Comparison of ENCODE assay signal across 8 cellular contexts in genomic region chr17:72976971-72977767, GRCh38.
DNase-seq lines count a peak whose midpoint lies in the region; ATAC-seq and TF ChIP-seq lines count a peak whose summit lies in the region.

No MANE protein-coding gene starts in this region.

- H3K4me1 ChIP-seq in thyroid gland = peaks cover 13 to 17% of the 10 kb centered on the region in 2 donors

- peak; percentile 87 for ATAC-seq in left lobe of liver

- H3K4me3 ChIP-seq in brain microvascular endothelial cell (ENCODE audit: low read depth, low read length) (no peak overlapping the region), thyroid gland (replicated peaks in 1 of 3) (no peak overlapping the region)

- no peak for TF ChIP-seq POLR2A in thyroid gland (IDR thresholded peaks at IDR 0.05)

- no peaks in the 10 kb centered on the region for H3K36me3 ChIP-seq in brain microvascular endothelial cell (replicated peaks)
- no peaks in the 10 kb centered on the region for H3K36me3 ChIP-seq in thyroid gland

- no peak for TF ChIP-seq CTCF in brain microvascular endothelial cell (IDR thresholded peaks at IDR 0.05; ENCODE audit: low read depth, low read length, missing control alignments)
- TF ChIP-seq CTCF in thyroid gland (IDR thresholded peaks at IDR 0.05) = no peak

- in situ Hi-C loops in brain microvascular endothelial cell (cut with HindIII; ENCODE audit: low pct_ligation_motif_present, low sequenced_read_pairs) = loop anchor here (25.0 kb wide), 1 partner anchor 210 kb away; the partner anchor contains the start of gene COG1

- 21 to 27% methylated on average over 12 of the region's 12 CpGs for whole genome bisulfite sequencing in thyroid gland, 2 donors

- DNase-seq in C1 segment of cervical spinal cord (lab: John Stamatoyannopoulos, UW) (peak in 8 of 14 donors; percentile 15 to 59 (median 23)), HS-27A (ENCODE audit: low read depth) (peak; percentile 71), brain microvascular endothelial cell (peak; percentile 95), left lobe of liver (ENCODE audit: low spot score) (peak; percentile 65), thyroid gland (peak; percentile 81 to 84), GF-D8 (lab: John Stamatoyannopoulos, UW) (no peak), GDM1 (lab: John Stamatoyannopoulos, UW) (no peak), NCI-H748 treated with DMSO at 0.1 percent for 48 hours (lab: John Stamatoyannopoulos, UW) (no peak)

- H3K27ac ChIP-seq in brain microvascular endothelial cell = peak overlapping the region; percentile 94
- peak overlapping the region; percentile 39 to 45 (median 39) for H3K27ac ChIP-seq in thyroid gland

- H3K27me3 ChIP-seq in brain microvascular endothelial cell (replicated peaks) (no peaks in the 10 kb centered on the region), thyroid gland (no peaks in the 10 kb centered on the region)

- H3K9me3 ChIP-seq in thyroid gland = no peaks in the 10 kb centered on the region

- intact Hi-C loops in thyroid gland (cut with DNase I) = no loop called here

Comparison
In these comparisons a context has a peak if more than half of its experiments do, and no peak if none do; other contexts are left out.
1. DNase-seq: peak in C1 segment of cervical spinal cord (8 of 14), HS-27A (single experiment), brain microvascular endothelial cell (single experiment), left lobe of liver (single experiment) and thyroid gland (2 of 2); none in GF-D8 (single experiment), GDM1 (single experiment) and NCI-H748 treated with DMSO at 0.1 percent for 48 hours (single experiment).